In the genomic region with DNA sequence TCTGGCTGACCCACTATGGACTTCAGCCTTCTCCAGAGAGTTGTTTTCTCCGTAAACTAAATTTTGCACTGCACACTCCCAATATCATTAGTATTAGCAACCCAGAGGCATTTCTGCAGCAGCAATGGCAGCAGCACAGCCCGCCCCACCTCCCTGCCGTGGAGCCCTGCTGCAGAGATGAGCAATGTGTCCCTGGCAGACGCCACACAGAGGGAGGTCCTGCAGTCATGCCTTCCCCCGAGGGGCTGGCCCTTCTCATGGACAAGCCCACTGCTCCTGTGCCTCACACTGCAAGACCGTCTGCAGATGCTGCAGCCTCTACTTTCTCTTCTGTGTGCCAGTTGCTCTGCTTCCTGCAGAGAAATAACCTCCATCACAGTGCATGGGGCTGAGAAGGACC, we compare ENCODE assay signal across 29 cellular contexts.
"Had no signal": no experiment of that assay in that cellular context is flagged by ENCODE, and none has a peak within 500 bp of the region (broad histone marks: within the 10 kb centered on the region; RNA-seq: fewer than 3 reads in every experiment).

No MANE protein-coding gene starts in this region.

- H3K36me3 ChIP-seq: adrenal gland, Peyer's patch, WERI-Rb-1 had no signal

- H3K27me3 Mint-ChIP-seq: activated CD4-positive, alpha-beta memory T cell treated with anti-CD3 and anti-CD28 coated beads, Interleukin-2, amount 10 ng/mL, durations not matched to agents 7 days and 5 days; activated CD8-positive, alpha-beta memory T cell treated with anti-CD3 and anti-CD28 coated beads, Interleukin-2, amount 10 ng/mL, durations not matched to agents 7 days and 5 days; central memory CD8-positive, alpha-beta T cell had no signal

- DNase-seq: activated CD4-positive, alpha-beta memory T cell treated with anti-CD3 and anti-CD28 coated beads, Interleukin-2, amount 10 ng/mL, durations not matched to agents 7 days and 5 days; activated CD4-positive, alpha-beta T cell treated with anti-CD3 and anti-CD28 coated beads for 1 hour; activated CD4-positive, alpha-beta T cell treated with anti-CD3 and anti-CD28 coated beads for 48 hours; activated CD4-positive, CD25-positive, alpha-beta regulatory T cell; activated CD8-positive, alpha-beta memory T cell treated with anti-CD3 and anti-CD28 coated beads for 24 hours; activated CD8-positive, alpha-beta memory T cell treated with anti-CD3 and anti-CD28 coated beads, Interleukin-2, amount 10 ng/mL, durations not matched to agents 7 days and 5 days; activated CD8-positive, alpha-beta memory T cell treated with anti-CD3 and anti-CD28 coated beads, Interleukin-2, amount 50 U/mL, for 48 hours; activated effector memory CD4-positive, alpha-beta T cell treated with Interleukin-2 at 50 U/mL for 16 hours; activated naive CD4-positive, alpha-beta T cell treated with anti-CD3 and anti-CD28 coated beads, Interleukin-2, amount 50 U/mL, for 16 hours; activated T-cell treated with anti-CD3 and anti-CD28 coated beads, Interleukin-2, amount 50 U/mL, for 48 hours; Karpas-422; KBM-7; MM.1S; MV-4-11; NCI-H1092; NCI-H1436 treated with DMSO at 0.1 percent for 48 hours; NCI-H1694 treated with DMSO at 0.1 percent for 48 hours; NCI-H2029; NCI-H345; NCI-H524 treated with DMSO at 0.1 percent for 48 hours; Peyer's patch; SIG-M5; T1000; WERI-Rb-1 had no signal

- H3K4me3 ChIP-seq: adrenal gland, Peyer's patch had no signal

- H3K27me3 ChIP-seq: adrenal gland, Peyer's patch had no signal

- H3K9me3 ChIP-seq: adrenal gland, Peyer's patch had no signal

- H3K36me3 Mint-ChIP-seq: activated CD8-positive, alpha-beta memory T cell treated with anti-CD3 and anti-CD28 coated beads, Interleukin-2, amount 10 ng/mL, durations not matched to agents 7 days and 5 days; brain had no signal

- H3K4me1 ChIP-seq: adrenal gland, Peyer's patch had no signal

- H3K27ac Mint-ChIP-seq: activated CD4-positive, alpha-beta memory T cell treated with anti-CD3 and anti-CD28 coated beads, Interleukin-2, amount 10 ng/mL, durations not matched to agents 7 days and 5 days; activated CD8-positive, alpha-beta memory T cell treated with anti-CD3 and anti-CD28 coated beads, Interleukin-2, amount 10 ng/mL, durations not matched to agents 7 days and 5 days had no signal

- H3K27ac ChIP-seq: adrenal gland, Peyer's patch, RWPE1, WERI-Rb-1 had no signal

- ATAC-seq: activated CD8-positive, alpha-beta memory T cell treated with anti-CD3 and anti-CD28 coated beads, Interleukin-2, amount 10 ng/mL, durations not matched to agents 7 days and 5 days; Right ventricle myocardium inferior had no signal

- H3K4me1 Mint-ChIP-seq: activated CD4-positive, alpha-beta memory T cell treated with anti-CD3 and anti-CD28 coated beads, Interleukin-2, amount 10 ng/mL, durations not matched to agents 7 days and 5 days; activated CD8-positive, alpha-beta memory T cell treated with anti-CD3 and anti-CD28 coated beads, Interleukin-2, amount 10 ng/mL, durations not matched to agents 7 days and 5 days; central memory CD8-positive, alpha-beta T cell had no signal

- H3K4me3 Mint-ChIP-seq: activated CD4-positive, alpha-beta memory T cell treated with anti-CD3 and anti-CD28 coated beads, Interleukin-2, amount 10 ng/mL, durations not matched to agents 7 days and 5 days; activated CD8-positive, alpha-beta memory T cell treated with anti-CD3 and anti-CD28 coated beads, Interleukin-2, amount 10 ng/mL, durations not matched to agents 7 days and 5 days; brain; central memory CD8-positive, alpha-beta T cell had no signal
